38 cellular contexts compared by ENCODE assay signal in genomic region chr17:77347544-77347943, GRCh38.
"Had no signal": no experiment of that assay in that cellular context is flagged by ENCODE, and none has a peak within 500 bp of the region (broad histone marks: within the 10 kb centered on the region; RNA-seq: fewer than 3 reads in every experiment).

No MANE protein-coding gene starts in this region.

- H3K9me3 Mint-ChIP-seq: activated B cell treated with CpG ODN at 0.5 μM for 24 hours; activated CD4-positive, alpha-beta memory T cell treated with anti-CD3 and anti-CD28 coated beads for 36 hours; activated naive CD8-positive, alpha-beta T cell treated with anti-CD3 and anti-CD28 coated beads, Interleukin-2, amount 50 U/mL, for 24 hours; central memory CD8-positive, alpha-beta T cell had no signal

- ATAC-seq: activated naive CD8-positive, alpha-beta T cell treated with anti-CD3 and anti-CD28 coated beads, Interleukin-2, amount 50 U/mL, for 24 hours; activated T-cell treated with anti-CD3 and anti-CD28 coated beads, Interleukin-2, amount 50 U/mL, for 72 hours; Right ventricle myocardium inferior; SK-N-SH treated with all-trans-retinoic acid at 6 μM for 48 hours had no signal

- FAIRE-seq: RCC 7860 had no signal

- H3K4me3 ChIP-seq: MG63, PC-9 had no signal

- H3K9me3 ChIP-seq: MG63 had no signal

- H2AFZ ChIP-seq: PC-9 had no signal

- H3K27ac ChIP-seq: brain microvascular endothelial cell, PC-9, VCaP had no signal

- H3K4me3 Mint-ChIP-seq: activated B cell treated with CpG ODN at 0.5 μM for 24 hours; activated CD4-positive, alpha-beta memory T cell treated with anti-CD3 and anti-CD28 coated beads for 36 hours; activated naive CD4-positive, alpha-beta T cell treated with anti-CD3 and anti-CD28 coated beads for 36 hours; activated naive CD8-positive, alpha-beta T cell; activated naive CD8-positive, alpha-beta T cell treated with anti-CD3 and anti-CD28 coated beads, Interleukin-2, amount 50 U/mL, for 24 hours; activated T-cell treated with anti-CD3 and anti-CD28 coated beads, Interleukin-2, amount 50 U/mL, for 72 hours; central memory CD8-positive, alpha-beta T cell had no signal

- DNase-seq: activated B cell treated with CpG ODN at 0.5 μM for 24 hours; activated CD4-positive, alpha-beta memory T cell treated with anti-CD3 and anti-CD28 coated beads for 36 hours; activated CD4-positive, alpha-beta T cell treated with anti-CD3 and anti-CD28 coated beads for 4 hours; activated CD4-positive, alpha-beta T cell treated with anti-CD3 and anti-CD28 coated beads, Interleukin-2, amount 50 U/mL, for 1 hour; activated CD4-positive, CD25-positive, alpha-beta regulatory T cell treated with anti-CD3 and anti-CD28 coated beads, Interleukin-2, amount 50 U/mL, for 72 hours; activated CD8-positive, alpha-beta memory T cell treated with anti-CD3 and anti-CD28 coated beads, Interleukin-2, amount 50 U/mL, for 4 hours; activated gamma-delta T cell; activated naive CD4-positive, alpha-beta T cell treated with anti-CD3 and anti-CD28 coated beads for 36 hours; activated naive CD8-positive, alpha-beta T cell treated with anti-CD3 and anti-CD28 coated beads, Interleukin-2, amount 50 U/mL, for 24 hours; activated T-cell treated with anti-CD3 and anti-CD28 coated beads for 4 hours; activated T-cell treated with anti-CD3 and anti-CD28 coated beads, Interleukin-2, amount 50 U/mL, for 72 hours; anterior cingulate cortex; brain microvascular endothelial cell; Kasumi-1; MG63; MV-4-11; NCI-H1092 treated with DMSO at 0.1 percent for 48 hours; NCI-H1417; NCI-H146; NCI-H187; NCI-H2029 treated with DMSO at 0.1 percent for 48 hours; NCI-H2107; NCI-H2171; NCI-H510A; NCI-H526; NCI-H748 treated with DMSO at 0.1 percent for 48 hours; PC-9; SIG-M5; T-helper 1 cell; T-helper 2 cell; T-helper 9 cell had no signal

- H3K36me3 ChIP-seq: brain microvascular endothelial cell had no signal

- H3K4me2 ChIP-seq: PC-9 had no signal

- H3K27me3 ChIP-seq: brain microvascular endothelial cell, MG63 had no signal

- H3K27ac Mint-ChIP-seq: activated B cell treated with CpG ODN at 0.5 μM for 24 hours; activated CD4-positive, alpha-beta memory T cell treated with anti-CD3 and anti-CD28 coated beads for 36 hours; activated naive CD4-positive, alpha-beta T cell treated with anti-CD3 and anti-CD28 coated beads for 36 hours; activated naive CD8-positive, alpha-beta T cell; activated naive CD8-positive, alpha-beta T cell treated with anti-CD3 and anti-CD28 coated beads, Interleukin-2, amount 50 U/mL, for 24 hours; activated T-cell treated with anti-CD3 and anti-CD28 coated beads, Interleukin-2, amount 50 U/mL, for 72 hours; activated T-helper 2 cell treated with anti-CD3 and anti-CD28 coated beads, Interferon-gamma antibody, Interleukin-2, Interleukin-4, amounts not matched to agents 10 μg/mL and 5 μg/mL and 100 μg/mL, durations not matched to agents 14 hours and 24 hours and 36 hours had no signal

- H3K27me3 Mint-ChIP-seq: activated B cell treated with CpG ODN at 0.5 μM for 24 hours; activated CD4-positive, alpha-beta memory T cell treated with anti-CD3 and anti-CD28 coated beads for 36 hours; activated naive CD8-positive, alpha-beta T cell; activated naive CD8-positive, alpha-beta T cell treated with anti-CD3 and anti-CD28 coated beads, Interleukin-2, amount 50 U/mL, for 24 hours; central memory CD8-positive, alpha-beta T cell had no signal
